ENCODE assay signal across 20 cellular contexts in the genomic region with DNA sequence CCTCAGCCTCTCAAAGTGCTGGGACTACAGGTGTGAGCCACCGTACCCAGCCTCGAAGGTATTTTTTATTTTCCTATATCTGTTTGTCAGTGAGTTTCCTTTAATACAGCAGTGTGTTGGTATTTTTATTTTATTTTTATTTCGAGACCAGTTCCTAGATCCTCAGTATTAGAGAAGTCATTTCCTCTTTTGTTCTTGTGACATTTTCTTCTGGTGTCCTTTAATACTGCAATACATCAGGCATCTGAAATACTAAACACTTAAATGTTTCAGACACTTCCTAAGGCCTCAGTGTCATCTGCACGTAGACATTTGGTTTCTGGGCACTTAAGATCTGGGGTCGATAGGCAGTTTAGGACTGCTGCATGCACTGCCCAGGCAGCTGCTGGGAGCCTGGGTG. TPM values are rescaled to one million over a fixed set of nuclear protein-coding genes. Genes with fewer than 3 reads are reported as not detected.
DNase-seq lines count a peak whose midpoint lies in the region; ATAC-seq, FAIRE-seq and TF ChIP-seq lines count a peak whose summit lies in the region.
"Had no signal": no experiment of that assay in that cellular context is flagged by ENCODE, and none has a peak within 500 bp of the region (broad histone marks: within the 10 kb centered on the region; RNA-seq: fewer than 3 reads in every experiment).

No MANE protein-coding gene starts in this region.

- H3K27ac Mint-ChIP-seq in activated naive CD4-positive, alpha-beta T cell treated with anti-CD3 and anti-CD28 coated beads, Interleukin-2, amount 10 ng/mL, durations not matched to agents 7 days and 5 days, result peak overlapping the region; percentile 76
- peak overlapping the region; percentile 61 for H3K27ac Mint-ChIP-seq in stimulated activated memory B cell treated with anti-CD40 and anti-IgM and Interleukin-4, amounts not matched to agents 10 μg/mL and 1 μg/mL and 100 μg/mL, for 72 hours

- H3K4me1 ChIP-seq in keratinocyte (ENCODE audit: control insufficient read depth, extremely low read depth, insufficient read depth, low read length) (peaks cover 26% of the 10 kb centered on the region), prostate gland (replicated peaks) (no peaks in the 10 kb centered on the region)

- FAIRE-seq in keratinocyte (lab: Jason Lieb, UNC), result no peak
- FAIRE-seq in frontal cortex (lab: Jason Lieb, UNC), result no peak
- FAIRE-seq: GM12892, TTC549 had no signal

- CTCF ChIA-PET in activated naive CD4-positive, alpha-beta T cell treated with anti-CD3 and anti-CD28 coated beads, Interleukin-2, amount 10 ng/mL, durations not matched to agents 7 days and 5 days (lab: Charles Lee), result no interaction called here

- no peak overlapping the region for H3K9ac ChIP-seq in keratinocyte (ENCODE audit: control insufficient read depth, extremely low read depth, insufficient read depth, low read length)

- H3K9me3 ChIP-seq in keratinocyte (ENCODE audit: control insufficient read depth, low read depth, low read length) (no peaks in the 10 kb centered on the region), prostate gland (no peaks in the 10 kb centered on the region)

- H3K4me3 Mint-ChIP-seq in activated naive CD4-positive, alpha-beta T cell treated with anti-CD3 and anti-CD28 coated beads, Interleukin-2, amount 10 ng/mL, durations not matched to agents 7 days and 5 days, result no peak overlapping the region
- no peak overlapping the region for H3K4me3 Mint-ChIP-seq in stimulated activated memory B cell treated with anti-CD40 and anti-IgM and Interleukin-4, amounts not matched to agents 10 μg/mL and 1 μg/mL and 100 μg/mL, for 72 hours

- H3K36me3 ChIP-seq in keratinocyte (ENCODE audit: control insufficient read depth in 2 of 2, extremely low read depth in 1 of 2, insufficient read depth in 2 of 2, low read length in 2 of 2), result peaks cover 0 to 10% of the 10 kb centered on the region in 2 experiments
- H3K36me3 ChIP-seq in prostate gland, result no peaks in the 10 kb centered on the region

- no peak for TF ChIP-seq POLR2A in prostate gland (IDR thresholded peaks at IDR 0.05)

- H3K9me3 Mint-ChIP-seq in activated naive CD4-positive, alpha-beta T cell treated with anti-CD3 and anti-CD28 coated beads, Interleukin-2, amount 10 ng/mL, durations not matched to agents 7 days and 5 days, result no peaks in the 10 kb centered on the region
- no peaks in the 10 kb centered on the region for H3K9me3 Mint-ChIP-seq in stimulated activated memory B cell treated with anti-CD40 and anti-IgM and Interleukin-4, amounts not matched to agents 10 μg/mL and 1 μg/mL and 100 μg/mL, for 72 hours

- dilution Hi-C loops in keratinocyte (cut with MboI; ENCODE audit: extremely low pct_ligation_motif_present, low sequenced_read_pairs), result no loop called here

- no peak for TF ChIP-seq CTCF in keratinocyte (optimal IDR thresholded peaks at IDR 0.05 in 1 of 3, IDR thresholded peaks at IDR 0.05 in 1 of 3, conservative IDR thresholded peaks at IDR 0.05 in 1 of 3; ENCODE audit: extremely low read depth in 1 of 3, insufficient read depth in 2 of 3, low read length in 3 of 3)
- TF ChIP-seq CTCF in prostate gland (IDR thresholded peaks at IDR 0.05), result no peak

- peaks cover 11% of the 10 kb centered on the region for H3K9me1 ChIP-seq in keratinocyte (ENCODE audit: control insufficient read depth, extremely low read depth, insufficient read depth, low read length)

- H3K4me3 ChIP-seq in keratinocyte (ENCODE audit: control insufficient read depth in 2 of 3, extremely low read depth in 1 of 3, insufficient read depth in 2 of 3, low read depth in 1 of 3, low read length in 3 of 3) (no peak overlapping the region), prostate gland (no peak overlapping the region)

- H3K4me2 ChIP-seq in keratinocyte (ENCODE audit: control insufficient read depth, extremely low read depth, insufficient read depth, low read depth, low read length), result peak overlapping the region; percentile 50

- 94% methylated on average over 5 of the region's 5 CpGs for WGBS in prostate gland

- H3K27me3 ChIP-seq in keratinocyte (ENCODE audit: control insufficient read depth, extremely low read depth, insufficient read depth, low read length) (no peaks in the 10 kb centered on the region), prostate gland (replicated peaks; ENCODE audit: insufficient read depth) (no peaks in the 10 kb centered on the region)

- no peak overlapping the region for H2AFZ ChIP-seq in keratinocyte (ENCODE audit: control insufficient read depth, low read length)

- H3K27me3 Mint-ChIP-seq in activated naive CD4-positive, alpha-beta T cell treated with anti-CD3 and anti-CD28 coated beads, Interleukin-2, amount 10 ng/mL, durations not matched to agents 7 days and 5 days, result no peaks in the 10 kb centered on the region
- H3K27me3 Mint-ChIP-seq in stimulated activated memory B cell treated with anti-CD40 and anti-IgM and Interleukin-4, amounts not matched to agents 10 μg/mL and 1 μg/mL and 100 μg/mL, for 72 hours, result no peaks in the 10 kb centered on the region

- no peak for DNase-seq in activated naive CD4-positive, alpha-beta T cell treated with anti-CD3 and anti-CD28 coated beads, Interleukin-2, amount 10 ng/mL, durations not matched to agents 7 days and 5 days
- DNase-seq in activated naive CD4-positive, alpha-beta T cell treated with Interleukin-2 at 50 U/mL for 16 hours, result no peak
- peak; percentile 72 for DNase-seq in NOMO-1 treated with DMSO at 0.1 percent for 48 hours (lab: John Stamatoyannopoulos, UW; ENCODE audit: unreplicated experiment)
- DNase-seq in keratinocyte (ENCODE audit: low read depth, low spot score), result no peak
- no peak for DNase-seq in frontal cortex (ENCODE audit: low spot score in 2 of 2)
- DNase-seq in prostate gland (ENCODE audit: low spot score), result no peak
- DNase-seq in EL, result no peak
- DNase-seq: activated CD4-positive, alpha-beta T cell treated with anti-CD3 and anti-CD28 coated beads for 4 hours; effector CD4-positive, alpha-beta T cell; Kasumi-1; kidney glomerular epithelial cell; mammary epithelial cell; NCI-H1105 treated with DMSO at 0.1 percent for 48 hours; NCI-H510A; stimulated activated naive CD4-positive, alpha-beta T cell had no signal

- ATAC-seq in stimulated activated memory B cell treated with anti-CD40 and anti-IgM and Interleukin-4, amounts not matched to agents 10 μg/mL and 1 μg/mL and 100 μg/mL, for 72 hours, result no peak
- ATAC-seq: HCT116 had no signal

- H3K79me2 ChIP-seq in keratinocyte (ENCODE audit: control insufficient read depth, insufficient read depth, low read length), result peaks cover 99% of the 10 kb centered on the region

- peaks cover 14% of the 10 kb centered on the region for H3K4me1 Mint-ChIP-seq in activated naive CD4-positive, alpha-beta T cell treated with anti-CD3 and anti-CD28 coated beads, Interleukin-2, amount 10 ng/mL, durations not matched to agents 7 days and 5 days
- H3K4me1 Mint-ChIP-seq in stimulated activated memory B cell treated with anti-CD40 and anti-IgM and Interleukin-4, amounts not matched to agents 10 μg/mL and 1 μg/mL and 100 μg/mL, for 72 hours, result peaks cover 76% of the 10 kb centered on the region

- peak overlapping the region; percentile 54 for H3K27ac ChIP-seq in keratinocyte (ENCODE audit: control insufficient read depth, insufficient read depth, low read length)
- H3K27ac ChIP-seq in prostate gland, result no peak overlapping the region
- H3K27ac ChIP-seq: C4-2B had no signal

- H4K20me1 ChIP-seq in keratinocyte (ENCODE audit: control insufficient read depth, extremely low read depth, insufficient read depth, low read length), result peaks cover 48% of the 10 kb centered on the region

- peaks cover 12% of the 10 kb centered on the region for H3K36me3 Mint-ChIP-seq in activated naive CD4-positive, alpha-beta T cell treated with anti-CD3 and anti-CD28 coated beads, Interleukin-2, amount 10 ng/mL, durations not matched to agents 7 days and 5 days
- H3K36me3 Mint-ChIP-seq in stimulated activated memory B cell treated with anti-CD40 and anti-IgM and Interleukin-4, amounts not matched to agents 10 μg/mL and 1 μg/mL and 100 μg/mL, for 72 hours, result peaks cover 18% of the 10 kb centered on the region

- intact Hi-C loops in prostate gland (cut with DNase I), result no loop called here

RNA-seq across cellular contexts. Expression of gene GATAD2A, which starts 22.5 kb away (rescaled TPM):
- polyA plus RNA-seq in keratinocyte, result 14.6 to 81.0 TPM (median 28.4 TPM) in 3 replicates
- polyA plus RNA-seq in keratinocyte (2011; ENCODE audit: low read depth), result 71.6 TPM
- 26.1 and 55.1 TPM in 2 replicates for polyA plus RNA-seq in keratinocyte (2011; cell fraction: cytosol; rRNA removed)
- polyA plus RNA-seq in keratinocyte (2011; cell fraction: nucleus; rRNA removed), result 33.4 and 37.0 TPM in 2 replicates
- 33.8 and 64.9 TPM in 2 replicates for polyA plus RNA-seq in keratinocyte (2012; ENCODE audit: low replicate concordance)
- polyA minus RNA-seq in keratinocyte, result 10.3 to 40.8 TPM (median 17.9 TPM) in 3 replicates
- 76.4 TPM for polyA minus RNA-seq in keratinocyte (2011; cell fraction: cytosol; rRNA and poly(A)+ RNA removed)
- 22.9 and 25.1 TPM in 2 replicates for polyA minus RNA-seq in keratinocyte (2011; cell fraction: nucleus; rRNA and poly(A)+ RNA removed)
- total RNA-seq in frontal cortex (7.7 TPM), prostate gland (100 to 1,000 TPM in 1 of 2 donors, 10 to 100 TPM in 1; 41.7 to 138 TPM)
